26 cellular contexts compared by ENCODE assay signal in genomic region chr12:60255044-60255443, GRCh38.
"Had no signal": no experiment of that assay in that cellular context is flagged by ENCODE, and none has a peak within 500 bp of the region (broad histone marks: within the 10 kb centered on the region; RNA-seq: fewer than 3 reads in every experiment).

No MANE protein-coding gene starts in this region.

- H3K27ac ChIP-seq: stomach, suprapubic skin, testis, thoracic aorta, thyroid gland, tibial artery, tibial nerve, transverse colon, upper lobe of left lung, upper lobe of right lung, uterus, vagina had no signal

- DNase-seq: stimulated activated CD4-positive, alpha-beta T cell treated with anti-CD3 and anti-CD28 coated beads, Interleukin-2, amount 100 ng/mL, for 48 hours; stimulated activated CD4-positive, alpha-beta T cell treated with anti-CD3 and anti-CD28 coated beads, Interleukin-4, amount 100 ng/mL, for 1 hour; stimulated activated CD4-positive, alpha-beta T cell treated with anti-CD3 and anti-CD28 coated beads, Interleukin-4, amount 100 ng/mL, for 24 hours; stimulated activated CD4-positive, alpha-beta T cell treated with anti-CD3 and anti-CD28 coated beads, Interleukin-4, amount 100 ng/mL, for 4 hours; stimulated activated CD8-positive, alpha-beta memory T cell treated with anti-CD3 and anti-CD28 coated beads, Interleukin-4, amount 100 ng/mL, for 48 hours; stimulated activated naive B cell treated with anti-CD40 and anti-IgM and Interleukin-4, amounts not matched to agents 10 μg/mL and 1 μg/mL and 100 μg/mL, for 72 hours; stimulated activated naive CD4-positive, alpha-beta T cell; stimulated activated naive CD4-positive, alpha-beta T cell treated with Interleukin-2 at 50 U/mL for 16 hours; stimulated activated naive CD8-positive, alpha-beta T cell treated with anti-CD3 and anti-CD28 coated beads, Interleukin-15, amount 100 ng/mL, for 72 hours; stimulated activated naive CD8-positive, alpha-beta T cell treated with anti-CD3 and anti-CD28 coated beads, Interleukin-15, Interleukin-2, amounts not matched to agents 100 U/mL and 50 U/mL, for 24 hours; stomach; substantia nigra; testis; thyroid gland; tibial artery; transverse colon; trophoblast cell; upper lobe of left lung; upper lobe of right lung; uterus had no signal

- ATAC-seq: stimulated activated effector memory CD8-positive, alpha-beta T cell treated with anti-CD3 and anti-CD28 coated beads, Interleukin-12 subunit alpha, Interleukin-12 subunit beta, amount 100 ng/mL, for 72 hours; stimulated activated memory B cell treated with anti-CD40 and anti-IgM and Interleukin-4, amounts not matched to agents 10 μg/mL and 1 μg/mL and 100 μg/mL, for 72 hours; stimulated activated naive B cell treated with anti-CD40 and anti-IgM and Interleukin-4, amounts not matched to agents 10 μg/mL and 1 μg/mL and 100 μg/mL, for 72 hours; stimulated activated naive CD8-positive, alpha-beta T cell treated with anti-CD3 and anti-CD28 coated beads, Interleukin-15, amount 100 ng/mL, for 72 hours; stimulated activated naive CD8-positive, alpha-beta T cell treated with anti-CD3 and anti-CD28 coated beads, Interleukin-15, Interleukin-2, amounts not matched to agents 100 U/mL and 50 U/mL, for 24 hours; upper lobe of right lung had no signal

- H3K4me3 ChIP-seq: stomach, suprapubic skin, testis, thoracic aorta, thyroid gland, tibial artery, tibial nerve, transverse colon, upper lobe of left lung, upper lobe of right lung, uterus, vagina had no signal

- H3K27me3 ChIP-seq: stomach, suprapubic skin, testis, thyroid gland, tibial artery, tibial nerve, transverse colon, upper lobe of left lung, upper lobe of right lung, uterus, vagina had no signal

- H3K36me3 ChIP-seq: stomach, suprapubic skin, thoracic aorta, thyroid gland, tibial artery, tibial nerve, transverse colon, upper lobe of left lung, upper lobe of right lung, uterus, vagina had no signal

- H3K9me3 ChIP-seq: stomach, suprapubic skin, testis, thoracic aorta, thyroid gland, tibial artery, tibial nerve, transverse colon, upper lobe of left lung, upper lobe of right lung, uterus, vagina had no signal
